26 cellular contexts compared by ENCODE assay signal in genomic region chr12:59517522-59517921, GRCh38.
"Had no signal": no experiment of that assay in that cellular context is flagged by ENCODE, and none has a peak within 500 bp of the region (broad histone marks: within the 10 kb centered on the region; RNA-seq: fewer than 3 reads in every experiment).

No MANE protein-coding gene starts in this region.

- H3K36me3 ChIP-seq: esophagus squamous epithelium, gastroesophageal sphincter, left ventricle myocardium inferior, lower lobe of right lung, pancreas, suprapubic skin, thyroid gland had no signal

- DNase-seq: effector memory CD8-positive, alpha-beta T cell; esophagus squamous epithelium; foreskin fibroblast; glutamatergic neuron; islet precursor cell; left ventricle myocardium inferior; lower lobe of right lung; naive B cell; occipital lobe; pancreas; right cardiac atrium; stimulated activated CD4-positive, alpha-beta T cell treated with anti-CD3 and anti-CD28 coated beads, Interleukin-2, amount 100 ng/mL, for 48 hours; stimulated activated CD8-positive, alpha-beta memory T cell treated with anti-CD3 and anti-CD28 coated beads, Interleukin-4, amount 100 ng/mL, for 48 hours; stimulated activated naive CD8-positive, alpha-beta T cell treated with anti-CD3 and anti-CD28 coated beads, Interleukin-15, Interleukin-2, amounts not matched to agents 100 U/mL and 50 U/mL, for 24 hours; thyroid gland had no signal

- H3K9me3 ChIP-seq: esophagus squamous epithelium, gastroesophageal sphincter, left ventricle myocardium inferior, lower lobe of right lung, pancreas, suprapubic skin, thyroid gland had no signal

- FAIRE-seq: urothelium cell line had no signal

- H3K27ac Mint-ChIP-seq: dendritic cell treated with granulocyte-macrophage colony-stimulating factor and Interleukin-4, amounts not matched to agents 40 ng/mL and 50 ng/mL, for 4 days; effector memory CD8-positive, alpha-beta T cell; memory B cell; mesothelial cell of epicardium; naive B cell; nephron; progenitor cell of endocrine pancreas; stimulated activated effector memory CD8-positive, alpha-beta T cell treated with anti-CD3 and anti-CD28 coated beads, Interleukin-12 subunit alpha, Interleukin-12 subunit beta, amount 100 ng/mL, for 72 hours; type B pancreatic cell had no signal

- H3K9me3 Mint-ChIP-seq: dendritic cell treated with granulocyte-macrophage colony-stimulating factor and Interleukin-4, amounts not matched to agents 40 ng/mL and 50 ng/mL, for 4 days; effector memory CD8-positive, alpha-beta T cell; memory B cell; mesothelial cell of epicardium; naive B cell; nephron; stimulated activated effector memory CD8-positive, alpha-beta T cell treated with anti-CD3 and anti-CD28 coated beads, Interleukin-12 subunit alpha, Interleukin-12 subunit beta, amount 100 ng/mL, for 72 hours; type B pancreatic cell had no signal

- H3K4me3 ChIP-seq: esophagus squamous epithelium, gastroesophageal sphincter, left ventricle myocardium inferior, lower lobe of right lung, pancreas, smooth muscle cell, suprapubic skin, thyroid gland had no signal

- H3K36me3 Mint-ChIP-seq: memory B cell; mesothelial cell of epicardium; naive B cell; stimulated activated effector memory CD8-positive, alpha-beta T cell treated with anti-CD3 and anti-CD28 coated beads, Interleukin-12 subunit alpha, Interleukin-12 subunit beta, amount 100 ng/mL, for 72 hours; type B pancreatic cell had no signal

- ATAC-seq: effector memory CD8-positive, alpha-beta T cell; gastroesophageal sphincter; lower lobe of right lung; pancreas; right cardiac atrium; stimulated activated effector memory CD8-positive, alpha-beta T cell treated with anti-CD3 and anti-CD28 coated beads, Interleukin-12 subunit alpha, Interleukin-12 subunit beta, amount 100 ng/mL, for 72 hours; stimulated activated naive CD8-positive, alpha-beta T cell treated with anti-CD3 and anti-CD28 coated beads, Interleukin-15, Interleukin-2, amounts not matched to agents 100 U/mL and 50 U/mL, for 24 hours had no signal

- H3K4me1 Mint-ChIP-seq: memory B cell; mesothelial cell of epicardium; naive B cell; nephron; stimulated activated effector memory CD8-positive, alpha-beta T cell treated with anti-CD3 and anti-CD28 coated beads, Interleukin-12 subunit alpha, Interleukin-12 subunit beta, amount 100 ng/mL, for 72 hours had no signal

- H3K4me3 Mint-ChIP-seq: dendritic cell treated with granulocyte-macrophage colony-stimulating factor and Interleukin-4, amounts not matched to agents 40 ng/mL and 50 ng/mL, for 4 days; effector memory CD8-positive, alpha-beta T cell; memory B cell; mesothelial cell of epicardium; naive B cell; nephron; stimulated activated effector memory CD8-positive, alpha-beta T cell treated with anti-CD3 and anti-CD28 coated beads, Interleukin-12 subunit alpha, Interleukin-12 subunit beta, amount 100 ng/mL, for 72 hours; type B pancreatic cell had no signal

- H3K4me1 ChIP-seq: esophagus squamous epithelium, gastroesophageal sphincter, left ventricle myocardium inferior, lower lobe of right lung, pancreas, suprapubic skin, thyroid gland had no signal

- H3K27me3 Mint-ChIP-seq: dendritic cell treated with granulocyte-macrophage colony-stimulating factor and Interleukin-4, amounts not matched to agents 40 ng/mL and 50 ng/mL, for 4 days; effector memory CD8-positive, alpha-beta T cell; naive B cell; progenitor cell of endocrine pancreas; type B pancreatic cell had no signal
